In genomic region chr6:168925671-168926070, GRCh38 we compare ENCODE assay signal across 26 cellular contexts.
"Had no signal": no experiment of that assay in that cellular context is flagged by ENCODE, and none has a peak within 500 bp of the region (broad histone marks: within the 10 kb centered on the region; RNA-seq: fewer than 3 reads in every experiment).

No MANE protein-coding gene starts in this region.

- H3K36me3 Mint-ChIP-seq: immature natural killer cell; mesothelial cell of epicardium; naive B cell; natural killer cell; neural progenitor cell; stimulated activated effector memory CD8-positive, alpha-beta T cell treated with anti-CD3 and anti-CD28 coated beads, Interleukin-12 subunit alpha, Interleukin-12 subunit beta, amount 100 ng/mL, for 72 hours had no signal

- H3K27me3 Mint-ChIP-seq: progenitor cell of endocrine pancreas had no signal

- H3K4me2 ChIP-seq: neural progenitor cell had no signal

- H3K4me1 Mint-ChIP-seq: mesothelial cell of epicardium; naive B cell; nephron progenitor cell; neural progenitor cell; stimulated activated effector memory CD8-positive, alpha-beta T cell treated with anti-CD3 and anti-CD28 coated beads, Interleukin-12 subunit alpha, Interleukin-12 subunit beta, amount 100 ng/mL, for 72 hours had no signal

- DNase-seq: heart left ventricle; hypothalamus; immature natural killer cell; left ventricle myocardium inferior; mesendoderm; naive B cell; natural killer cell; nephron progenitor cell; occipital lobe; ovary; right cardiac atrium; sigmoid colon; small intestine; spleen; stimulated activated CD4-positive, alpha-beta T cell treated with anti-CD3 and anti-CD28 coated beads, Interleukin-4, amount 100 ng/mL, for 24 hours; stimulated activated naive CD4-positive, alpha-beta T cell; transverse colon; upper lobe of left lung had no signal

- H3K36me3 ChIP-seq: heart left ventricle, left ventricle myocardium inferior, neural progenitor cell, neutrophil, ovary, sigmoid colon, spleen, transverse colon, upper lobe of left lung had no signal

- FAIRE-seq: islet of Langerhans, small intestine had no signal

- ATAC-seq: natural killer cell; right cardiac atrium; stimulated activated effector memory CD8-positive, alpha-beta T cell treated with anti-CD3 and anti-CD28 coated beads, Interleukin-12 subunit alpha, Interleukin-12 subunit beta, amount 100 ng/mL, for 72 hours had no signal

- H3K9ac ChIP-seq: neural progenitor cell had no signal

- H2AFZ ChIP-seq: neural progenitor cell had no signal

- H3K9me3 Mint-ChIP-seq: immature natural killer cell; natural killer cell; stimulated activated effector memory CD8-positive, alpha-beta T cell treated with anti-CD3 and anti-CD28 coated beads, Interleukin-12 subunit alpha, Interleukin-12 subunit beta, amount 100 ng/mL, for 72 hours; stimulated activated naive CD8-positive, alpha-beta T cell treated with anti-CD3 and anti-CD28 coated beads, Interleukin-15, Interleukin-2, amounts not matched to agents 100 ng/mL and 50 ng/mL, for 24 hours had no signal

- H3K4me1 ChIP-seq: heart left ventricle, left ventricle myocardium inferior, neural progenitor cell, spleen, upper lobe of left lung had no signal

- H3K27ac Mint-ChIP-seq: immature natural killer cell; mesothelial cell of epicardium; naive B cell; natural killer cell; nephron progenitor cell; neural progenitor cell; progenitor cell of endocrine pancreas; stimulated activated effector memory CD8-positive, alpha-beta T cell treated with anti-CD3 and anti-CD28 coated beads, Interleukin-12 subunit alpha, Interleukin-12 subunit beta, amount 100 ng/mL, for 72 hours; stimulated activated naive CD8-positive, alpha-beta T cell treated with anti-CD3 and anti-CD28 coated beads, Interleukin-15, Interleukin-2, amounts not matched to agents 100 ng/mL and 50 ng/mL, for 24 hours had no signal

- H3K4me3 Mint-ChIP-seq: immature natural killer cell; mesothelial cell of epicardium; naive B cell; natural killer cell; nephron progenitor cell; neural progenitor cell; stimulated activated effector memory CD8-positive, alpha-beta T cell treated with anti-CD3 and anti-CD28 coated beads, Interleukin-12 subunit alpha, Interleukin-12 subunit beta, amount 100 ng/mL, for 72 hours; stimulated activated naive CD8-positive, alpha-beta T cell treated with anti-CD3 and anti-CD28 coated beads, Interleukin-15, Interleukin-2, amounts not matched to agents 100 ng/mL and 50 ng/mL, for 24 hours had no signal

- H3K27ac ChIP-seq: heart left ventricle, left ventricle myocardium inferior, neural progenitor cell, neutrophil, ovary, sigmoid colon, spleen, transverse colon, upper lobe of left lung had no signal

- H3K27me3 ChIP-seq: neural progenitor cell, neutrophil, ovary, sigmoid colon, spleen, transverse colon, upper lobe of left lung had no signal

- H3K4me3 ChIP-seq: heart left ventricle, left ventricle myocardium inferior, lung, neural progenitor cell, ovary, sigmoid colon, spleen, transverse colon, upper lobe of left lung had no signal

- H3K9me3 ChIP-seq: heart left ventricle, left ventricle myocardium inferior, neutrophil, ovary, sigmoid colon, transverse colon, upper lobe of left lung had no signal
